In genomic region chr7:107980171-107980570, GRCh38 we compare ENCODE assay signal across 26 cellular contexts. TPM values are rescaled to one million over a fixed set of nuclear protein-coding genes. Genes with fewer than 3 reads are reported as not detected.
A peak's percentile ranks its signal among the peaks of the same experiment; 100 is the strongest.
DNase-seq lines count a peak whose midpoint lies in the region; ATAC-seq and TF ChIP-seq lines count a peak whose summit lies in the region.
"Had no signal": no experiment of that assay in that cellular context is flagged by ENCODE, and none has a peak within 500 bp of the region (broad histone marks: within the 10 kb centered on the region; RNA-seq: fewer than 3 reads in every experiment).

No MANE protein-coding gene starts in this region.

- peaks cover 20% of the 10 kb centered on the region for H3K4me1 Mint-ChIP-seq in type B pancreatic cell (ENCODE audit: unreplicated experiment)
- H3K4me1 Mint-ChIP-seq: CD14-positive monocyte; CD4-positive, alpha-beta memory T cell; CD4-positive, CD25-positive, alpha-beta regulatory T cell; CD8-positive, alpha-beta memory T cell had no signal

- WGBS in esophagus muscularis mucosa = 92% methylated on average over 3 of the region's 3 CpGs
- 91% methylated on average over 3 of the region's 3 CpGs for WGBS in hepatocyte (ENCODE audit: low lambda C conversion rate, missing lambda C conversion rate)

- H3K4me3 Mint-ChIP-seq in type B pancreatic cell = no peak overlapping the region
- H3K4me3 Mint-ChIP-seq: CD14-positive monocyte; CD4-positive, alpha-beta memory T cell; CD4-positive, CD25-positive, alpha-beta regulatory T cell; CD8-positive, alpha-beta memory T cell had no signal

- H4K20me1 ChIP-seq in hepatocyte (ENCODE audit: insufficient read depth, poor library complexity, severe bottlenecking) = no peaks in the 10 kb centered on the region
- H4K20me1 ChIP-seq in osteoblast (ENCODE audit: insufficient read depth, low read length) = peaks cover 6% of the 10 kb centered on the region
- H4K20me1 ChIP-seq: BLaER1 had no signal

- peak overlapping the region; percentile 17 for H3K27ac Mint-ChIP-seq in type B pancreatic cell
- H3K27ac Mint-ChIP-seq: CD14-positive monocyte; CD4-positive, alpha-beta memory T cell; CD4-positive, CD25-positive, alpha-beta regulatory T cell; CD8-positive, alpha-beta memory T cell had no signal

- H3K4me2 ChIP-seq in hepatocyte (no peak overlapping the region), osteoblast (ENCODE audit: insufficient read depth, low read length) (no peak overlapping the region)
- H3K4me2 ChIP-seq: BLaER1 had no signal

- H3K4me3 ChIP-seq in esophagus muscularis mucosa (no peak overlapping the region), hepatocyte (no peak overlapping the region), osteoblast (ENCODE audit: insufficient read depth, low read length) (no peak overlapping the region)
- H3K4me3 ChIP-seq: BLaER1, GM12878 had no signal

- H3K79me2 ChIP-seq in hepatocyte (peaks cover 37% of the 10 kb centered on the region), osteoblast (ENCODE audit: insufficient read depth, low read length) (peaks cover 31% of the 10 kb centered on the region)

- TF ChIP-seq POLR2A in esophagus muscularis mucosa (IDR thresholded peaks at IDR 0.05; ENCODE audit: low read depth) = no peak

- H3K9me2 ChIP-seq in hepatocyte (replicated peaks; ENCODE audit: insufficient read depth) = no peaks in the 10 kb centered on the region

- DNase-seq in esophagus muscularis mucosa (ENCODE audit: extremely low spot score) (no peak), hepatocyte (ENCODE audit: low spot score) (no peak), osteoblast (ENCODE audit: insufficient read length, low spot score, missing footprints) (peak; percentile 27), type B pancreatic cell (ENCODE audit: extremely low spot score, unreplicated experiment) (no peak), head of caudate nucleus (no peak), germinal center (ENCODE audit: low spot score) (no peak)
- DNase-seq: 8988T; ACHN; BE2C; C1 segment of cervical spinal cord; CD4-positive, alpha-beta memory T cell; CD4-positive, CD25-positive, alpha-beta regulatory T cell; CD8-positive, alpha-beta memory T cell; COR-L47; DMS 273 treated with DMSO at 0.1 percent for 48 hours; DMS153; DMS53; DMS79; DND-41; EL; GDM1 had no signal

- H3K4me1 ChIP-seq in esophagus muscularis mucosa = peaks cover 10 to 74% (median 58%) of the 10 kb centered on the region in 4 donors
- peaks cover 8% of the 10 kb centered on the region for H3K4me1 ChIP-seq in hepatocyte (ENCODE audit: insufficient read depth)
- no peaks in the 10 kb centered on the region for H3K4me1 ChIP-seq in osteoblast (ENCODE audit: insufficient read depth, low read length)
- H3K4me1 ChIP-seq: BE2C, BLaER1 had no signal

- no peaks in the 10 kb centered on the region for H3K9me3 Mint-ChIP-seq in type B pancreatic cell
- H3K9me3 Mint-ChIP-seq: CD4-positive, alpha-beta memory T cell had no signal

- H3K36me3 Mint-ChIP-seq in type B pancreatic cell = peaks cover 50% of the 10 kb centered on the region
- H3K36me3 Mint-ChIP-seq: CD14-positive monocyte; CD4-positive, alpha-beta memory T cell; CD4-positive, CD25-positive, alpha-beta regulatory T cell; CD8-positive, alpha-beta memory T cell had no signal

- no peak overlapping the region for H2AFZ ChIP-seq in hepatocyte
- H2AFZ ChIP-seq in osteoblast (ENCODE audit: low read length) = no peak overlapping the region

- no peak for TF ChIP-seq EP300 in esophagus muscularis mucosa (IDR thresholded peaks at IDR 0.05)

- intact Hi-C loops in esophagus muscularis mucosa (cut with DNase I) = loop anchor here (5.0 kb wide), 1 partner anchor 63 kb away; no protein-coding TSS in a partner anchor
- intact Hi-C loops in head of caudate nucleus (cut with DNase I) = no loop called here

- ATAC-seq in GM21367 (IDR thresholded peaks at IDR 0.05; ENCODE audit: unreplicated experiment) = no peak
- ATAC-seq in HG03039 (IDR thresholded peaks at IDR 0.05; ENCODE audit: unreplicated experiment) = no peak
- ATAC-seq: GM12878 had no signal

- peak overlapping the region; percentile 42 to 73 (median 58) for H3K27ac ChIP-seq in esophagus muscularis mucosa (replicated peaks in 1 of 4)
- peak overlapping the region; percentile 13 for H3K27ac ChIP-seq in hepatocyte
- no peak overlapping the region for H3K27ac ChIP-seq in osteoblast (ENCODE audit: low read depth, low read length)
- H3K27ac ChIP-seq: BLaER1 had no signal

- H3K27me3 Mint-ChIP-seq in type B pancreatic cell = no peaks in the 10 kb centered on the region

- H3K9me3 ChIP-seq in esophagus muscularis mucosa = no peaks in the 10 kb centered on the region
- no peaks in the 10 kb centered on the region for H3K9me3 ChIP-seq in hepatocyte (ENCODE audit: low read depth)
- no peaks in the 10 kb centered on the region for H3K9me3 ChIP-seq in osteoblast (ENCODE audit: low read depth, low read length)
- H3K9me3 ChIP-seq: BE2C, BLaER1 had no signal

- H3K36me3 ChIP-seq in esophagus muscularis mucosa (peaks cover 19 to 72% (median 56%) of the 10 kb centered on the region in 4 donors), hepatocyte (replicated peaks; ENCODE audit: insufficient read depth, low read depth) (peaks cover 8% of the 10 kb centered on the region), osteoblast (ENCODE audit: insufficient read depth, low read length) (peaks cover 90% of the 10 kb centered on the region)
- H3K36me3 ChIP-seq: BLaER1 had no signal

- TF ChIP-seq CTCF in esophagus muscularis mucosa (IDR thresholded peaks at IDR 0.05) (no peak), hepatocyte (IDR thresholded peaks at IDR 0.05; ENCODE audit: poor library complexity) (no peak), osteoblast (IDR thresholded peaks at IDR 0.05; ENCODE audit: extremely low read depth, low read depth, low read length) (no peak), type B pancreatic cell (conservative IDR thresholded peaks at IDR 0.05) (no peak)

- H3K27me3 ChIP-seq in esophagus muscularis mucosa (no peaks in the 10 kb centered on the region), hepatocyte (no peaks in the 10 kb centered on the region), osteoblast (ENCODE audit: insufficient read depth, low read length) (no peaks in the 10 kb centered on the region)
- H3K27me3 ChIP-seq: BE2C, BLaER1 had no signal

RNA-seq across cellular contexts. Expression of gene LAMB1, which starts 22.8 kb away (rescaled TPM):
- total RNA-seq in esophagus muscularis mucosa = 100 to 1,000 TPM; 167 to 240 (median 219) TPM
- total RNA-seq in hepatocyte = 323 and 355 TPM in 2 replicates
- 284 and 329 TPM in 2 replicates for polyA plus RNA-seq in hepatocyte
- total RNA-seq in osteoblast = 410 and 488 TPM in 2 replicates
- 141 and 226 TPM in 2 replicates for total RNA-seq in type B pancreatic cell (ENCODE audit: low replicate concordance)
- total RNA-seq: CD4-positive, alpha-beta memory T cell; CD8-positive, alpha-beta memory T cell had no signal
